ENCODE assay signal across 15 cellular contexts in genomic region chr19:934197-934840, GRCh38. TPM values are rescaled to one million over a fixed set of nuclear protein-coding genes. Genes with fewer than 3 reads are reported as not detected.
DNase-seq lines count a peak whose midpoint lies in the region; ATAC-seq and TF ChIP-seq lines count a peak whose summit lies in the region.
"Had no signal": no experiment of that assay in that cellular context is flagged by ENCODE, and none has a peak within 500 bp of the region (broad histone marks: within the 10 kb centered on the region; RNA-seq: fewer than 3 reads in every experiment).

No MANE protein-coding gene starts in this region.

- H3K27ac ChIP-seq in 22Rv1 (peak overlapping the region; percentile 53), IMR-90 (ENCODE audit: insufficient read depth, low read length) (peak overlapping the region; percentile 97), fibroblast of lung (ENCODE audit: insufficient read depth, low read length) (peak overlapping the region; percentile 90), prostate gland (peak overlapping the region; percentile 67 to 73)

- peaks cover 49% of the 10 kb centered on the region for H3K79me2 ChIP-seq in fibroblast of lung (ENCODE audit: control insufficient read depth, insufficient read depth, low read length)

- peak overlapping the region; percentile 94 for H3K18ac ChIP-seq in IMR-90 (ENCODE audit: low read depth, low read length)

- H3K27ac Mint-ChIP-seq in activated T-cell treated with anti-CD3 and anti-CD28 coated beads, Interleukin-2, amount 50 U/mL, for 72 hours = no peak overlapping the region
- H3K27ac Mint-ChIP-seq: immature natural killer cell had no signal

- H2BK15ac ChIP-seq in IMR-90 (ENCODE audit: low read depth, low read length) = peak overlapping the region; percentile 93; the same call in 1 of the 3 replicates

- H4K20me1 ChIP-seq in IMR-90 (ENCODE audit: insufficient read depth, low read length) (peaks cover 35% of the 10 kb centered on the region), fibroblast of lung (ENCODE audit: control insufficient read depth, extremely low read depth, insufficient read depth, low read length) (no peaks in the 10 kb centered on the region)

- H4K91ac ChIP-seq in IMR-90 (ENCODE audit: insufficient read depth, low read depth, low read length) = peak overlapping the region; percentile 98

- peaks cover 27% of the 10 kb centered on the region for H3K4me1 Mint-ChIP-seq in activated T-cell treated with anti-CD3 and anti-CD28 coated beads, Interleukin-2, amount 50 U/mL, for 72 hours (ENCODE audit: low read depth)

- in situ Hi-C loops in IMR-90 (cut with MboI; ENCODE audit: low sequenced_read_pairs) = no loop called here

- H2AK9ac ChIP-seq in IMR-90 (replicated peaks; ENCODE audit: low read depth, low read length, poor library complexity) = peak overlapping the region; percentile 99

- peaks cover 0 to 3% of the 10 kb centered on the region in 2 donors for H3K36me3 Mint-ChIP-seq in activated T-cell treated with anti-CD3 and anti-CD28 coated beads, Interleukin-2, amount 50 U/mL, for 72 hours (ENCODE audit: insufficient read depth in 2 of 2)

- peaks cover 6% of the 10 kb centered on the region; the same call in 1 of the 2 replicates for H3K9me1 ChIP-seq in IMR-90 (ENCODE audit: insufficient read depth, low read length)

- CTCF ChIA-PET in IMR-90 (lab: Yijun Ruan, JAX) = no interaction called here

- H3K14ac ChIP-seq in IMR-90 (replicated peaks; ENCODE audit: low read depth, low read length) = peak overlapping the region; percentile 97

- H3K79me1 ChIP-seq in IMR-90 (ENCODE audit: low read depth in 1 of 2, low read length in 2 of 2) = peaks cover 26 to 59% of the 10 kb centered on the region in 2 experiments

- BruUV-seq in IMR-90 (replicated peaks; lab: Mats Ljungman, UMichigan) = no TSS peak

- dilution Hi-C loops in IMR-90 (cut with HindIII; ENCODE audit: low sequenced_read_pairs, unreplicated experiment) = no loop called here

- 0 out of 2 replicates have a peak overlapping the region, but pooled peaks have one; percentile 25 for H2BK20ac ChIP-seq in IMR-90 (ENCODE audit: low read depth, low read length)

- peak overlapping the region; percentile 99 for H2AK5ac ChIP-seq in IMR-90 (ENCODE audit: low read depth, low read length)

- H3K4me2 ChIP-seq in IMR-90 (ENCODE audit: low read depth, low read length) (no peak overlapping the region; the same call in 1 of the 2 replicates), fibroblast of lung (ENCODE audit: extremely low read depth, insufficient read depth, low read length) (peak overlapping the region; percentile 25)

- peak overlapping the region; percentile 36 for H2AFZ ChIP-seq in IMR-90 (replicated peaks; ENCODE audit: low read length, poor library complexity)
- no peak overlapping the region for H2AFZ ChIP-seq in fibroblast of lung (ENCODE audit: low read length)

- peak overlapping the region; percentile 88 to 98; a peak in 3 of 4 replicates for H4K8ac ChIP-seq in IMR-90 (ENCODE audit: low read depth in 2 of 2, low read length in 2 of 2)

- H3K4me3 ChIP-seq in IMR-90 (ENCODE audit: insufficient read depth, low read depth, low read length) = no peak overlapping the region
- H3K4me3 ChIP-seq in fibroblast of lung (replicated peaks in 1 of 4; ENCODE audit: control extremely low read depth in 1 of 4, insufficient read depth in 1 of 4, low read depth in 3 of 4, low read length in 4 of 4) = no peak overlapping the region
- H3K4me3 ChIP-seq in prostate gland = no peak overlapping the region

- ATAC-seq in IMR-90 (ENCODE audit: low read depth) = no peak
- ATAC-seq in activated T-cell treated with anti-CD3 and anti-CD28 coated beads, Interleukin-2, amount 50 U/mL, for 72 hours (replicated peaks in 1 of 2) = no peak

- peaks cover 28% of the 10 kb centered on the region for H3K4me1 ChIP-seq in IMR-90 (ENCODE audit: control insufficient read depth, insufficient read depth, low read length)
- peaks cover 26% of the 10 kb centered on the region for H3K4me1 ChIP-seq in fibroblast of lung (ENCODE audit: control insufficient read depth, extremely low read depth, insufficient read depth, low read length)
- peaks cover 27% of the 10 kb centered on the region for H3K4me1 ChIP-seq in prostate gland (replicated peaks)

- no peaks in the 10 kb centered on the region for H3K9me3 ChIP-seq in IMR-90 (ENCODE audit: control insufficient read depth, insufficient read depth, low read length)
- H3K9me3 ChIP-seq in fibroblast of lung (ENCODE audit: control insufficient read depth, insufficient read depth, low read depth, low read length) = no peaks in the 10 kb centered on the region
- H3K9me3 ChIP-seq in prostate gland = no peaks in the 10 kb centered on the region

- peak overlapping the region; percentile 50; the same call in 1 of the 2 replicates for H3K56ac ChIP-seq in IMR-90 (ENCODE audit: extremely low read depth, insufficient read depth, low read length)

- no peak for TF ChIP-seq RAD21 in IMR-90 (IDR thresholded peaks at IDR 0.05; ENCODE audit: low read length)

- intact Hi-C loops in IMR-90 (cut with micrococcal nuclease) = no loop called here
- intact Hi-C loops in prostate gland (cut with DNase I) = no loop called here

- peak overlapping the region; percentile 97; the same call in 1 of the 2 replicates for H2BK120ac ChIP-seq in IMR-90 (ENCODE audit: low read depth, low read length)

- H2BK5ac ChIP-seq in IMR-90 (ENCODE audit: low read depth, low read length, poor library complexity, severe bottlenecking) = peak overlapping the region; percentile 98

- peaks cover 0 to 1% of the 10 kb centered on the region in 2 donors for H3K9me3 Mint-ChIP-seq in activated T-cell treated with anti-CD3 and anti-CD28 coated beads, Interleukin-2, amount 50 U/mL, for 72 hours

- H3K36me3 ChIP-seq in IMR-90 (ENCODE audit: control insufficient read depth, insufficient read depth, low read length) (peaks cover 54% of the 10 kb centered on the region), fibroblast of lung (ENCODE audit: control insufficient read depth, insufficient read depth, low read length) (peaks cover 14% of the 10 kb centered on the region), prostate gland (no peaks in the 10 kb centered on the region)

- POLR2A ChIA-PET in IMR-90 (lab: Charles Lee; ENCODE audit: unreplicated experiment) = no interaction called here

- H3K23ac ChIP-seq in IMR-90 (ENCODE audit: low read depth, low read length) = 0 out of 2 replicates have a peak overlapping the region, but pooled peaks have one; percentile 31

- H3K27me3 Mint-ChIP-seq in activated T-cell treated with anti-CD3 and anti-CD28 coated beads, Interleukin-2, amount 50 U/mL, for 72 hours (ENCODE audit: low read depth) = no peaks in the 10 kb centered on the region

- TF ChIP-seq POLR2A in IMR-90 (IDR thresholded peaks at IDR 0.05; ENCODE audit: low read depth, low read length) = no peak
- TF ChIP-seq POLR2A in prostate gland (IDR thresholded peaks at IDR 0.05) = no peak

- H3K27me3 ChIP-seq in IMR-90 (ENCODE audit: control insufficient read depth, insufficient read depth, low read length) (no peaks in the 10 kb centered on the region), fibroblast of lung (ENCODE audit: control insufficient read depth, insufficient read depth, low read length) (no peaks in the 10 kb centered on the region), prostate gland (replicated peaks; ENCODE audit: insufficient read depth) (no peaks in the 10 kb centered on the region)

- peak overlapping the region; percentile 95 for H4K5ac ChIP-seq in IMR-90 (ENCODE audit: low read depth, low read length)

- DNase-seq in IMR-90 (no peak), fibroblast of lung (ENCODE audit: low read depth in 2 of 2) (no peak), prostate gland (ENCODE audit: low spot score) (no peak), DMS79 treated with DMSO at 0.1 percent for 48 hours (lab: John Stamatoyannopoulos, UW) (no peak), OCI-M1 (lab: John Stamatoyannopoulos, UW) (no peak), NCI-H187 treated with DMSO at 0.1 percent for 48 hours (lab: John Stamatoyannopoulos, UW) (no peak)
- DNase-seq in activated T-cell treated with anti-CD3 and anti-CD28 coated beads, Interleukin-2, amount 50 U/mL, for 72 hours = no peak
- DNase-seq: activated T-cell treated with anti-CD3 and anti-CD28 coated beads, Interleukin-2, amount 50 U/mL, for 48 hours; NCI-H1105; stimulated activated CD4-positive, alpha-beta T cell treated with anti-CD3 and anti-CD28 coated beads, Interleukin-4, amount 100 ng/mL, for 4 hours had no signal

- peak overlapping the region in 1 of 2 donors; percentile 17 for H3K4me3 Mint-ChIP-seq in activated T-cell treated with anti-CD3 and anti-CD28 coated beads, Interleukin-2, amount 50 U/mL, for 72 hours

- H3K4ac ChIP-seq in IMR-90 (ENCODE audit: low read depth, low read length) = peak overlapping the region; percentile 98

- TF ChIP-seq CTCF in 22Rv1 (IDR thresholded peaks at IDR 0.05) (no peak), IMR-90 (conservative IDR thresholded peaks at IDR 0.05; ENCODE audit: low read depth, low read length) (no peak), fibroblast of lung (conservative IDR thresholded peaks at IDR 0.05 in 1 of 2, IDR thresholded peaks at IDR 0.05 in 1 of 2; ENCODE audit: low read depth in 1 of 2, low read length in 2 of 2) (no peak), prostate gland (IDR thresholded peaks at IDR 0.05) (no peak)

- WGBS in IMR-90 (ENCODE audit: extremely low coverage in 2 of 2, insufficient read length in 1 of 2), 2 experiments = 77% methylated on average over 23 of the region's 29 CpGs; no CpG with 5 or more reads in 1 of the 2 experiments
- 68% methylated on average over 29 of the region's 29 CpGs for WGBS in prostate gland

- H3K9ac ChIP-seq in IMR-90 (ENCODE audit: low read depth, low read length) = peak overlapping the region; percentile 7; the same call in 1 of the 2 replicates
- no peak overlapping the region for H3K9ac ChIP-seq in fibroblast of lung (ENCODE audit: insufficient read depth, low read length)

RNA-seq across cellular contexts. Expression of gene ARID3A, which starts 8.5 kb away (rescaled TPM):
- 16.0 and 16.7 TPM in 2 replicates for total RNA-seq in IMR-90 (2012; rRNA removed)
- polyA plus RNA-seq in IMR-90 (2012; rRNA removed) = 23.1 and 29.4 TPM in 2 replicates
- 11.4 and 20.8 TPM in 2 replicates for polyA plus RNA-seq in IMR-90 (2012; cell fraction: cytosol; rRNA removed)
- 47.6 and 91.2 TPM in 2 replicates for polyA plus RNA-seq in IMR-90 (2012; cell fraction: nucleus; rRNA removed; ENCODE audit: low replicate concordance)
- 12.1 and 14.9 TPM in 2 replicates for total RNA-seq in fibroblast of lung
- 6.4 and 8.7 TPM in 2 replicates for polyA plus RNA-seq in fibroblast of lung
- 10.5 and 12.5 TPM in 2 replicates for polyA plus RNA-seq in fibroblast of lung (2012)
- polyA minus RNA-seq in fibroblast of lung (ENCODE audit: low replicate concordance) = 32.6 and 39.3 TPM in 2 replicates
- total RNA-seq in prostate gland = 10 to 100 TPM in 1 of 2 donors, 1 to 10 TPM in 1; 3.8 to 18.7 TPM
- 10 to 100 TPM; 31.7 to 34.0 TPM for total RNA-seq in activated T-cell treated with anti-CD3 and anti-CD28 coated beads, Interleukin-2, amount 50 U/mL, for 72 hours

RNA-seq across cellular contexts. Expression of gene KISS1R, which starts 17.2 kb away (rescaled TPM):
- not detected in 2 replicates for total RNA-seq in IMR-90 (2012; rRNA removed)
- not detected in 2 replicates for polyA plus RNA-seq in IMR-90 (2012; rRNA removed)
- polyA plus RNA-seq in IMR-90 (2012; cell fraction: cytosol; rRNA removed) = 0.02 and 0.09 TPM in 2 replicates
- polyA plus RNA-seq in IMR-90 (2012; cell fraction: nucleus; rRNA removed; ENCODE audit: low replicate concordance) = 0.13 TPM in 1 of 2 replicates, not detected in the other
- not detected in 2 replicates for total RNA-seq in fibroblast of lung
- polyA plus RNA-seq in fibroblast of lung = not detected in 2 replicates
- not detected in 2 replicates for polyA plus RNA-seq in fibroblast of lung (2012)
- polyA minus RNA-seq in fibroblast of lung (ENCODE audit: low replicate concordance) = not detected in 2 replicates
- not detected for total RNA-seq in prostate gland
- 1 to 10 TPM; 1.0 to 3.6 TPM for total RNA-seq in activated T-cell treated with anti-CD3 and anti-CD28 coated beads, Interleukin-2, amount 50 U/mL, for 72 hours
- total RNA-seq: bronchial epithelial cell, esophagus mucosa had no signal
- polyA plus RNA-seq: immature natural killer cell had no signal

RNA-seq across cellular contexts. Expression of gene R3HDM4, which starts 21.3 kb away (rescaled TPM):
- total RNA-seq in IMR-90 (2012; rRNA removed) (8.9 and 9.0 TPM in 2 replicates), fibroblast of lung (13.2 and 13.4 TPM in 2 replicates), prostate gland (10 to 100 TPM; 36.9 to 58.7 TPM)
- polyA plus RNA-seq in IMR-90 (2012; rRNA removed) (51.5 and 52.5 TPM in 2 replicates), fibroblast of lung (20.9 and 25.5 TPM in 2 replicates)
- 36.9 and 69.3 TPM in 2 replicates for polyA plus RNA-seq in IMR-90 (2012; cell fraction: cytosol; rRNA removed)
- 60.4 and 87.8 TPM in 2 replicates for polyA plus RNA-seq in IMR-90 (2012; cell fraction: nucleus; rRNA removed; ENCODE audit: low replicate concordance)
- 34.2 and 35.6 TPM in 2 replicates for polyA plus RNA-seq in fibroblast of lung (2012)
- polyA minus RNA-seq in fibroblast of lung (ENCODE audit: low replicate concordance) = 30.5 and 33.5 TPM in 2 replicates
- 100 to 1,000 TPM; 109 to 126 TPM for total RNA-seq in activated T-cell treated with anti-CD3 and anti-CD28 coated beads, Interleukin-2, amount 50 U/mL, for 72 hours

RNA-seq across cellular contexts. Expression of gene RNU6-9, which starts 41.0 kb away (rescaled TPM):
- total RNA-seq in IMR-90 (2012; rRNA removed) (not detected in 2 replicates), fibroblast of lung (not detected in 2 replicates), prostate gland (not detected)
- polyA plus RNA-seq in IMR-90 (2012; rRNA removed) (not detected in 2 replicates), fibroblast of lung (not detected in 2 replicates)
- polyA plus RNA-seq in IMR-90 (2012; cell fraction: cytosol; rRNA removed) = not detected in 2 replicates
- not detected in 2 replicates for polyA plus RNA-seq in IMR-90 (2012; cell fraction: nucleus; rRNA removed; ENCODE audit: low replicate concordance)
- not detected in 2 replicates for polyA plus RNA-seq in fibroblast of lung (2012)
- polyA minus RNA-seq in fibroblast of lung (ENCODE audit: low replicate concordance) = not detected in 2 replicates
- total RNA-seq in activated T-cell treated with anti-CD3 and anti-CD28 coated beads, Interleukin-2, amount 50 U/mL, for 72 hours = not detected
- total RNA-seq: bronchial epithelial cell, esophagus mucosa, temporal lobe had no signal
- polyA plus RNA-seq: immature natural killer cell had no signal

RNA-seq across cellular contexts. Expression of gene MED16, which starts 41.3 kb away (rescaled TPM):
- total RNA-seq in IMR-90 (2012; rRNA removed) (8.1 and 15.3 TPM in 2 replicates), fibroblast of lung (24.4 and 35.0 TPM in 2 replicates), prostate gland (100 to 1,000 TPM in 1 of 2 donors, 10 to 100 TPM in 1; 65.1 to 114 TPM)
- polyA plus RNA-seq in IMR-90 (2012; rRNA removed) (40.2 and 49.0 TPM in 2 replicates), fibroblast of lung (19.3 and 26.2 TPM in 2 replicates)
- 38.6 and 59.2 TPM in 2 replicates for polyA plus RNA-seq in IMR-90 (2012; cell fraction: cytosol; rRNA removed)
- 38.3 and 110 TPM in 2 replicates for polyA plus RNA-seq in IMR-90 (2012; cell fraction: nucleus; rRNA removed; ENCODE audit: low replicate concordance)
- 45.7 and 61.2 TPM in 2 replicates for polyA plus RNA-seq in fibroblast of lung (2012)
- polyA minus RNA-seq in fibroblast of lung (ENCODE audit: low replicate concordance) = 39.8 and 51.4 TPM in 2 replicates
- total RNA-seq in activated T-cell treated with anti-CD3 and anti-CD28 coated beads, Interleukin-2, amount 50 U/mL, for 72 hours = 10 to 100 TPM; 59.8 to 62.2 TPM
